Comparison of ENCODE assay signal across 8 cellular contexts in the genomic region with DNA sequence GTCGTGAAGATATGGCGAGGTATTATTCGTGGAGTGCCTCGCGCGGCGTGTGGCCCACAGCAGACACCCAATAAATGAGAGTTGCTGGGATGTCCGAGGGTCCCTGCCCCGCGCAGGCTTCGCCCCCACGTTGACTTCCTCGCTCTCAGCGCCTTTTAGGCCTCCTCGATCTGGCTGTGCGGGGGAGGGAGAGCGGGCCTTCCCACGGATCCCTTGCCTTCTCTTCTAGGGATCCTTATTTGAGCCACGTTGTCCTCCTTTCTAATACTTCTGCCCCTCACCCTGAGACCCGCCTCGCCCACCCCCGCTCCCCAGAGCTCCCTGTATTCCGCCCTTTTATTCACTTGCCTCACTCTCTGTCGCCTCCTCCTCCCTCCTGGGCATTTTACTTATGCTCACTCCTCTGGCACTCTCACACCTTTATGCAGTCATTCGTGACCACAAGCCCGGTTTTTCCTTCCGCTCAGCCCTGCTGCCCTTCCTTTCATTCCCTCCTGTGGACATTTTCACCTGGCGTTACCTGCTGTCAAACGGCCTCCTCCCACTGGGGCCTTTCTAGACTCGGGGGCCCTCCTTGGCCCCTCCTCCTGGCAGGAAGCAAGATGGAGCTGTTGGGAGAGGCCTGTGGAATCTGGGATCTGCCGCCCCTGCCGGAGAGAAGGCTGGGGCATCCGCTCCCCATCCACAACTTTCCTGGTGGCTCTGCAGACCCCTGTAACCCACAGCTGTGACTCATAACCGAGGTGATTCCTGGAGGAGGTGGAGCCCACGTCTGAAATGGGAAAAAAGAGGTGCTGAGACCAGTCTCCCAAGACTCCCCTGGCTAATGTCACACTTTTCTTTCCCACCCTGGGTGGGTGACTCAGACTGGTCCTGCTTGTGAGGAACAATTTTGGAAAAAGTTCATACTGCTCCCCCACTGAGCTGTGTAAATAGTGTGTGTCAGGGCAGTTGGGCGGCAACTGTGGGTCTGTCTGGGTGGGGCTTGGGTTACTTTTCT. TPM values are rescaled to one million over a fixed set of nuclear protein-coding genes. Genes with fewer than 3 reads are reported as not detected.
DNase-seq lines count a peak whose midpoint lies in the region; ATAC-seq and TF ChIP-seq lines count a peak whose summit lies in the region.

No MANE protein-coding gene starts in this region.

- H4K20me1 ChIP-seq in OCI-LY1 (ENCODE audit: insufficient read depth, low read length), result no peaks in the 10 kb centered on the region

- H3K79me2 ChIP-seq in OCI-LY1 (ENCODE audit: insufficient read depth, low read length) (no peaks in the 10 kb centered on the region), parathyroid adenoma (peaks cover 27% of the 10 kb centered on the region)

- intact Hi-C loops in left cardiac atrium (cut with DNase I), result loop anchor here in 1 of 2 donors (5.0 kb wide), 1 partner anchor 33 kb away; no protein-coding TSS in a partner anchor

- H3K36me3 ChIP-seq in OCI-LY1 (ENCODE audit: insufficient read depth, low read length) (no peaks in the 10 kb centered on the region; the same call in 1 of the 2 replicates), parathyroid adenoma (ENCODE audit: control insufficient read depth, insufficient read depth, low read length) (no peaks in the 10 kb centered on the region)

- H3K4me2 ChIP-seq in OCI-LY1 (ENCODE audit: low read length) (peak overlapping the region; percentile 78), parathyroid adenoma (ENCODE audit: low read length) (peak overlapping the region; percentile 72)

- H3K9me3 ChIP-seq in OCI-LY1 (ENCODE audit: low read length), result no peaks in the 10 kb centered on the region
- H3K9me3 ChIP-seq in parathyroid adenoma (ENCODE audit: control insufficient read depth, low read length), result no peaks in the 10 kb centered on the region

- H3K27ac ChIP-seq in 22Rv1, result peak overlapping the region; percentile 91
- no peak overlapping the region for H3K27ac ChIP-seq in OCI-LY1 (ENCODE audit: low read depth, low read length, poor library complexity, severe bottlenecking)
- peak overlapping the region; percentile 92 for H3K27ac ChIP-seq in parathyroid adenoma

- H3K4me3 ChIP-seq in OCI-LY1 (ENCODE audit: low read depth, low read length, poor library complexity, severe bottlenecking) (peak overlapping the region; percentile 68), parathyroid adenoma (ENCODE audit: low read depth, low read length) (peak overlapping the region; percentile 71)

- peak overlapping the region; percentile 69 for H3K9ac ChIP-seq in OCI-LY1 (ENCODE audit: low read length)
- peak overlapping the region; percentile 93 for H3K9ac ChIP-seq in parathyroid adenoma

- H2AFZ ChIP-seq in OCI-LY1 (ENCODE audit: low read length) (no peak overlapping the region), parathyroid adenoma (peak overlapping the region; percentile 74)

- H3K4me1 ChIP-seq in OCI-LY1 (ENCODE audit: insufficient read depth, low read length, severe bottlenecking) (peaks cover 15% of the 10 kb centered on the region), parathyroid adenoma (peaks cover 8% of the 10 kb centered on the region)

- H3K27me3 ChIP-seq in OCI-LY1 (ENCODE audit: insufficient read depth, low read length) (no peaks in the 10 kb centered on the region), parathyroid adenoma (ENCODE audit: control insufficient read depth, insufficient read depth, low read length) (no peaks in the 10 kb centered on the region)

- TF ChIP-seq CTCF in 22Rv1 (IDR thresholded peaks at IDR 0.05), result peak; percentile 12; the same call in 1 of the 2 replicates
- no peak for TF ChIP-seq CTCF in OCI-LY1 (IDR thresholded peaks at IDR 0.05; ENCODE audit: low read length)
- peak; percentile 66 for TF ChIP-seq CTCF in parathyroid adenoma (IDR thresholded peaks at IDR 0.05)

- H3F3A ChIP-seq in OCI-LY1 (ENCODE audit: insufficient read depth, low read length), result no peaks in the 10 kb centered on the region

- DNase-seq in GM03348 (ENCODE audit: low spot score) (peak; percentile 82), amniotic epithelial cell (ENCODE audit: low read depth) (peak; percentile 67), left cardiac atrium (peak; percentile 71)

- no peaks in the 10 kb centered on the region for H3K9me2 ChIP-seq in OCI-LY1 (ENCODE audit: low read depth, low read length)

- ATAC-seq in left cardiac atrium, result peak; percentile 40 to 42
- ATAC-seq in HG03432 (IDR thresholded peaks at IDR 0.05; ENCODE audit: unreplicated experiment), result no peak
- ATAC-seq in GM21447 (IDR thresholded peaks at IDR 0.05; ENCODE audit: unreplicated experiment), result no peak

RNA-seq across cellular contexts. Expression of gene VCL, which starts 1.0 kb away (rescaled TPM):
- 100 to 1,000 TPM; 170 to 239 TPM for total RNA-seq in left cardiac atrium

Comparison
In these comparisons a context has a peak if more than half of its experiments do, and no peak if none do; other contexts are left out.
1. ATAC-seq: peak in left cardiac atrium (2 of 2); none in HG03432 (single experiment) and GM21447 (single experiment).
2. Peak in every context shown above with its lines, with median percentiles within 50 percentile points of each other: DNase-seq.